ENCODE assay signal across 20 cellular contexts in the genomic region with DNA sequence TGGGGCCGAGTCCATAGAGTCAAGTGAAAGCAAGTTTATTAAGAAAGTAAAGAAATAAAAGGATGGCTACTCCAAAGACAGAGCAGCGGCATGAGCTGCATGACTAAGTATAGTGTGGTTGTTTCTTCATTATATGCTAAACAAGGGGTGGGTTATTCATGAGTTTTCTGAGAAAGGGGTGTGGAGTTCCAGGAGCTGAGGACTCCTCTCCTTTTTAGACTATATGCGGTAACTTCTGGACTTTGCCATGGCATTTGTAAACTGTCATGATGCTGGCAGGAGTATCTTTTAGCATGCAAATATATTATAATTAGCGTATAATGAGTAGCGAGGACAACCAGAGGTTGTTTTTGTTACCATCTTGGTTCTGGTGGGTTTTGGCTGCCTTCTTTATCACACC.
A peak's percentile ranks its signal among the peaks of the same experiment; 100 is the strongest.
DNase-seq lines count a peak whose midpoint lies in the region; FAIRE-seq and TF ChIP-seq lines count a peak whose summit lies in the region.
"Had no signal": no experiment of that assay in that cellular context is flagged by ENCODE, and none has a peak within 500 bp of the region (broad histone marks: within the 10 kb centered on the region; RNA-seq: fewer than 3 reads in every experiment).

No MANE protein-coding gene starts in this region.

- H3K9ac ChIP-seq in KMS-11 = no peak overlapping the region
- H3K9ac ChIP-seq: GM23248 had no signal

- H3K79me2 ChIP-seq in KMS-11 (ENCODE audit: insufficient read depth, low read depth) = no peaks in the 10 kb centered on the region

- no peaks in the 10 kb centered on the region for H3K36me3 ChIP-seq in KMS-11 (ENCODE audit: insufficient read depth)

- no peaks in the 10 kb centered on the region for H3K27me3 ChIP-seq in KMS-11 (ENCODE audit: insufficient read depth, low read depth)

- in situ Hi-C loops in astrocyte of the cerebellum (cut with HindIII; ENCODE audit: low sequenced_read_pairs) = no loop called here

- FAIRE-seq in urothelium cell line (lab: Jason Lieb, UNC) = peak; percentile 62
- FAIRE-seq: D721Med, G401.6, GM12891, GM19239 had no signal

- H3K4me3 ChIP-seq in KMS-11 (IDR thresholded peaks at IDR 0.05; ENCODE audit: insufficient read depth, low read depth, low read length) (no peak overlapping the region), astrocyte of the cerebellum (ENCODE audit: low read depth, low read length) (no peak overlapping the region), fibroblast of pulmonary artery (replicated peaks; ENCODE audit: low read depth, low read length) (no peak overlapping the region)
- H3K4me3 ChIP-seq: A549, GM23248 had no signal

- 0 out of 2 replicates have a peak overlapping the region, but pooled peaks have one; percentile 24 for H2AFZ ChIP-seq in KMS-11 (ENCODE audit: low read depth)
- H2AFZ ChIP-seq: GM23248 had no signal

- peak; percentile 6 for DNase-seq in astrocyte of the cerebellum (ENCODE audit: low read depth)
- peak; percentile 31 for DNase-seq in fibroblast of pulmonary artery (ENCODE audit: low read depth)
- DNase-seq in urothelium cell line (ENCODE audit: low spot score) = no peak
- DNase-seq in stimulated activated CD4-positive, alpha-beta T cell treated with anti-CD3 and anti-CD28 coated beads, Interleukin-2, amount 100 ng/mL, for 48 hours = no peak
- DNase-seq in substantia nigra (lab: John Stamatoyannopoulos, UW) = no peak
- no peak for DNase-seq in retina
- DNase-seq: AML-193; Caco-2; CD4-positive, alpha-beta T cell; GM23248; H7; HFFc6 had no signal

- H3K27ac ChIP-seq in KMS-11 (no peak overlapping the region), substantia nigra (ENCODE audit: low read depth, low read length, poor library complexity, severe bottlenecking) (no peak overlapping the region)
- H3K27ac ChIP-seq: 22Rv1, A549, C4-2B, GM23248 had no signal

- H3K4me2 ChIP-seq in KMS-11 = no peak overlapping the region
- H3K4me2 ChIP-seq: A549 had no signal

- TF ChIP-seq CTCF in KMS-11 (conservative IDR thresholded peaks at IDR 0.05; ENCODE audit: low read depth, low read length) = no peak
- no peak for TF ChIP-seq CTCF in astrocyte of the cerebellum (IDR thresholded peaks at IDR 0.05; ENCODE audit: low read depth, low read length, missing control alignments)
- TF ChIP-seq CTCF in fibroblast of pulmonary artery (IDR thresholded peaks at IDR 0.05; ENCODE audit: low read length, missing control alignments) = no peak

- peaks cover 31% of the 10 kb centered on the region for H3K4me1 ChIP-seq in KMS-11 (ENCODE audit: low read depth, poor library complexity, severe bottlenecking)
- H3K4me1 ChIP-seq: A549, Caco-2 had no signal

- H4K20me1 ChIP-seq in KMS-11 (ENCODE audit: insufficient read depth) = no peaks in the 10 kb centered on the region

Comparison
In these comparisons a context has a peak if more than half of its experiments do, and no peak if none do; other contexts are left out.
1. DNase-seq: peak in astrocyte of the cerebellum (single experiment) and fibroblast of pulmonary artery (single experiment); none in urothelium cell line (single experiment), stimulated activated CD4-positive, alpha-beta T cell treated with anti-CD3 and anti-CD28 coated beads, Interleukin-2, amount 100 ng/mL, for 48 hours (0 of 2), substantia nigra (0 of 49) and retina (single experiment).